ENCODE assay signal across 9 cellular contexts in the genomic region with DNA sequence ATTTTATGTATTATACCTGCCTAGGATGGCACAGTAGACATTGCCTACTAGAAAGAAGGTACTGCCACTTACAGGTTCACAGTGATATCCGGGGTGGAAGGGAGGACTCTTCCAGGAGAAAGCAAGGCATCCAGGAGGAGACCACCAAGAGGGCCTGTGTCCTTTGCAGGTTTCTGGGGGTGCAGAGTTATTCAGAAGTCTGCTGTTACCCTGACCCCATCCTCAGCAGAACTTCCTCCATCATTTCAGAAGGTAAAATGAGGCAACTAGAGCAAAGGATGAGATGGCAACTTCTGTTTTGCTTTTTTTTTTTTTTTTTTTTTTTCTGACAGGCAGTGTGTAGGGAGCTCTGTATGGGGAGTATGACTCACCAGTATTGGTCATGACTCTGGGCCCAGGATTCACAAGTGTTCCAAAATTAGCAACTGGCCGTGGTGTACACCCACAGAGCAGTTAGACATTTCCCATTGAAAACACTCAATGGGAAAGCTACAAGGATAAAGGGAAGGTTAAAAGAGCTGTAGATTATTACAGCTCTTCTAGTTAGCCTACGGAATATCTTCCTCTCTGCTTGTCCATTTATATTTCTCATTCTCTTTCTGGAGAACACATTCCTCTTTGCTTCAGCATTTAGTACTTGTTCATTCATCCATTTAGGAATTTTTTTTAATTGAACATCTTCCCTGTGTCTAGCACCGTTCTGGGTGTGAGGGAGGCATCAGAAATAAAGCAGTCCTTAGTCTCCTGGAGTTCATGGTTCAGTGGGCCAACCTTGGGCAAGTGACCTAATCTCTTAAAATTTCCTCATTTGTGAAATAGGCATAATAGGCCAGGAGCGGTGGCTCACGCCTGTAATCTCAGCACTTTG. TPM values are rescaled to one million over a fixed set of nuclear protein-coding genes. Genes with fewer than 3 reads are reported as not detected.
DNase-seq lines count a peak whose midpoint lies in the region; ATAC-seq and TF ChIP-seq lines count a peak whose summit lies in the region.
"Had no signal": no experiment of that assay in that cellular context is flagged by ENCODE, and none has a peak within 500 bp of the region (broad histone marks: within the 10 kb centered on the region; RNA-seq: fewer than 3 reads in every experiment).

No MANE protein-coding gene starts in this region.

- no peak overlapping the region for H3K4me3 Mint-ChIP-seq in dendritic cell treated with granulocyte-macrophage colony-stimulating factor and Interleukin-4, amounts not matched to agents 40 ng/mL and 50 ng/mL, for 4 days
- peak overlapping the region in 1 of 10 donors; percentile 22 for H3K4me3 Mint-ChIP-seq in naive thymus-derived CD4-positive, alpha-beta T cell

- ATAC-seq in GM18508 (IDR thresholded peaks at IDR 0.05; ENCODE audit: insufficient read depth, unreplicated experiment) (peak; percentile 43), HG03103 (IDR thresholded peaks at IDR 0.05; ENCODE audit: low read depth, unreplicated experiment) (peak; percentile 61)
- peak; percentile 92 for ATAC-seq in naive thymus-derived CD4-positive, alpha-beta T cell

- H3K27me3 Mint-ChIP-seq in dendritic cell treated with granulocyte-macrophage colony-stimulating factor and Interleukin-4, amounts not matched to agents 40 ng/mL and 50 ng/mL, for 4 days, result peaks cover 2% of the 10 kb centered on the region
- H3K27me3 Mint-ChIP-seq in naive thymus-derived CD4-positive, alpha-beta T cell, result no peaks in the 10 kb centered on the region

- DNase-seq in A673 (ENCODE audit: low spot score) (peak; percentile 63), RPMI7951 (ENCODE audit: low read depth) (peak; percentile 92), germinal center (ENCODE audit: low spot score) (no peak), NCI-H187 treated with DMSO at 0.1 percent for 48 hours (lab: John Stamatoyannopoulos, UW) (no peak)
- peak in 1 of 9 donors; percentile 35 for DNase-seq in naive thymus-derived CD4-positive, alpha-beta T cell

- peaks cover 53% of the 10 kb centered on the region for H3K4me1 Mint-ChIP-seq in dendritic cell treated with granulocyte-macrophage colony-stimulating factor and Interleukin-4, amounts not matched to agents 40 ng/mL and 50 ng/mL, for 4 days (ENCODE audit: low read depth)
- H3K4me1 Mint-ChIP-seq in naive thymus-derived CD4-positive, alpha-beta T cell, result peaks cover 0 to 49% (median 7%) of the 10 kb centered on the region in 7 donors

- H3K9me3 Mint-ChIP-seq in dendritic cell treated with granulocyte-macrophage colony-stimulating factor and Interleukin-4, amounts not matched to agents 40 ng/mL and 50 ng/mL, for 4 days, result no peaks in the 10 kb centered on the region
- peaks cover 0 to 1% (median 0%) of the 10 kb centered on the region in 11 donors for H3K9me3 Mint-ChIP-seq in naive thymus-derived CD4-positive, alpha-beta T cell

- CTCF ChIA-PET in A673 (lab: Charles Lee), result interaction anchor here (0.6 to 1.2 kb wide), 3 partner anchors 13 to 199 kb away, joined by 3 to 7 read pairs (median 4); a partner anchor contains a TSS
- CTCF ChIA-PET in naive thymus-derived CD4-positive, alpha-beta T cell (lab: Charles Lee), result no interaction called here

- H3K27ac Mint-ChIP-seq in dendritic cell treated with granulocyte-macrophage colony-stimulating factor and Interleukin-4, amounts not matched to agents 40 ng/mL and 50 ng/mL, for 4 days, result peak overlapping the region; percentile 37
- peak overlapping the region in 1 of 9 donors; percentile 47 for H3K27ac Mint-ChIP-seq in naive thymus-derived CD4-positive, alpha-beta T cell

- no peaks in the 10 kb centered on the region for H3K9me3 ChIP-seq in A673 (ENCODE audit: low read depth, low read length, poor library complexity, severe bottlenecking)
- H3K9me3 ChIP-seq in naive thymus-derived CD4-positive, alpha-beta T cell (ENCODE audit: control insufficient read depth in 2 of 3, low read length in 3 of 3), result no peaks in the 10 kb centered on the region

- H3K36me3 ChIP-seq in A673 (ENCODE audit: insufficient read depth, low read length, poor library complexity, severe bottlenecking), result no peaks in the 10 kb centered on the region
- no peaks in the 10 kb centered on the region for H3K36me3 ChIP-seq in naive thymus-derived CD4-positive, alpha-beta T cell (ENCODE audit: control insufficient read depth in 2 of 3, insufficient read depth in 3 of 3, low read length in 3 of 3)

- intact Hi-C loops in A673 (cut with micrococcal nuclease; ENCODE audit: unreplicated experiment), result loop anchor here (1.0 kb wide), 1 partner anchor 10 kb away; no protein-coding TSS in a partner anchor
- intact Hi-C loops in dendritic cell treated with granulocyte-macrophage colony-stimulating factor and Interleukin-4, amounts not matched to agents 40 ng/mL and 50 ng/mL, for 4 days (cut with micrococcal nuclease), result no loop called here
- intact Hi-C loops in naive thymus-derived CD4-positive, alpha-beta T cell (cut with micrococcal nuclease), result no loop called here

- H3K4me3 ChIP-seq in A673 (ENCODE audit: low read depth, low read length, poor library complexity, severe bottlenecking), result no peak overlapping the region
- H3K4me3 ChIP-seq in naive thymus-derived CD4-positive, alpha-beta T cell (ENCODE audit: low read length), result no peak overlapping the region
- H3K4me3 ChIP-seq: dorsolateral prefrontal cortex had no signal

- no peak for TF ChIP-seq CTCF in A673 (conservative IDR thresholded peaks at IDR 0.05; ENCODE audit: low read depth, low read length)

- no peaks in the 10 kb centered on the region for H3K36me3 Mint-ChIP-seq in dendritic cell treated with granulocyte-macrophage colony-stimulating factor and Interleukin-4, amounts not matched to agents 40 ng/mL and 50 ng/mL, for 4 days (ENCODE audit: low read depth)
- H3K36me3 Mint-ChIP-seq in naive thymus-derived CD4-positive, alpha-beta T cell, result peaks cover 0 to 3% (median 0%) of the 10 kb centered on the region in 5 donors

- H3K27ac ChIP-seq in A673 (ENCODE audit: low read depth, low read length, poor library complexity, severe bottlenecking), result no peak overlapping the region
- no peak overlapping the region for H3K27ac ChIP-seq in naive thymus-derived CD4-positive, alpha-beta T cell (ENCODE audit: low read depth, low read length)

- H3K27me3 ChIP-seq in A673 (replicated peaks; ENCODE audit: insufficient read depth, low read depth, low read length, poor library complexity), result no peaks in the 10 kb centered on the region
- H3K27me3 ChIP-seq in naive thymus-derived CD4-positive, alpha-beta T cell (ENCODE audit: control insufficient read depth in 2 of 2, insufficient read depth in 2 of 2, low read length in 2 of 2), result no peaks in the 10 kb centered on the region
- H3K27me3 ChIP-seq: dorsolateral prefrontal cortex had no signal

- BruUV-seq in A673 (replicated peaks; lab: Mats Ljungman, UMichigan), result no TSS peak

- POLR2A ChIA-PET in A673 (lab: Charles Lee; ENCODE audit: low non-redundant PET), result no interaction called here
- POLR2A ChIA-PET in naive thymus-derived CD4-positive, alpha-beta T cell (lab: Charles Lee), result interaction anchor here (0.6 kb wide), 1 partner anchor 37 kb away, joined by 3 read pairs; no protein-coding TSS in a partner anchor

- H3K4me1 ChIP-seq in A673 (ENCODE audit: insufficient read depth, low read length, poor library complexity, severe bottlenecking), result no peaks in the 10 kb centered on the region
- H3K4me1 ChIP-seq in naive thymus-derived CD4-positive, alpha-beta T cell (ENCODE audit: control insufficient read depth in 2 of 2, insufficient read depth in 2 of 2, low read length in 2 of 2), result peaks cover 0 to 8% of the 10 kb centered on the region in 2 donors

RNA-seq across cellular contexts. Expression of a gene that starts 50.5 kb away (rescaled TPM):
- total RNA-seq in A673 (2021), result 13.9 and 16.7 TPM in 2 replicates
- 25.0 and 30.4 TPM in 2 replicates for total RNA-seq in RPMI7951 (2014; rRNA removed; shearing (Covaris generic))
- 10 to 100 TPM; 38.5 to 52.7 (median 49.8) TPM for total RNA-seq in naive thymus-derived CD4-positive, alpha-beta T cell
- polyA plus RNA-seq in naive thymus-derived CD4-positive, alpha-beta T cell, result 10 to 100 TPM; 22.9 to 27.5 TPM

Comparison
In these comparisons a context has a peak if more than half of its experiments do, and no peak if none do; other contexts are left out.
1. DNase-seq: peak in A673 (single experiment) and RPMI7951 (single experiment); none in germinal center (single experiment) and NCI-H187 treated with DMSO at 0.1 percent for 48 hours (single experiment).
2. Peak in every context shown above with its lines, with median percentiles within 50 percentile points of each other: ATAC-seq.